8 cellular contexts compared by ENCODE assay signal in genomic region chr2:160278101-160278888, GRCh38.
DNase-seq lines count a peak whose midpoint lies in the region; ATAC-seq and TF ChIP-seq lines count a peak whose summit lies in the region.

No MANE protein-coding gene starts in this region.

- no peak overlapping the region for H3K4me3 ChIP-seq in lower lobe of right lung

- DNase-seq in DMS53 (lab: John Stamatoyannopoulos, UW) (peak; percentile 72), lower lobe of right lung (no peak), GDM1 (lab: John Stamatoyannopoulos, UW) (no peak), SW480 (ENCODE audit: low spot score) (no peak), 8988T (no peak), SHP77 (lab: John Stamatoyannopoulos, UW) (no peak)

- H3K27me3 ChIP-seq in lower lobe of right lung (ENCODE audit: low read depth): no peaks in the 10 kb centered on the region

- peak overlapping the region; percentile 19 for H3K27ac ChIP-seq in lower lobe of right lung

- no peaks in the 10 kb centered on the region for H3K9me3 ChIP-seq in lower lobe of right lung

- TF ChIP-seq CTCF in lower lobe of right lung (IDR thresholded peaks at IDR 0.05): no peak

- H3K4me1 ChIP-seq in lower lobe of right lung: peaks cover 27% of the 10 kb centered on the region

- peak; percentile 76 for ATAC-seq in GM21367 (IDR thresholded peaks at IDR 0.05; ENCODE audit: unreplicated experiment)
- ATAC-seq in HG03565 (IDR thresholded peaks at IDR 0.05; ENCODE audit: unreplicated experiment): peak; percentile 81
- ATAC-seq in lower lobe of right lung: peak; percentile 45 to 47

- intact Hi-C loops in lower lobe of right lung (cut with DNase I): no loop called here

- peaks cover 93% of the 10 kb centered on the region for H3K36me3 ChIP-seq in lower lobe of right lung
